2 cellular contexts compared by ENCODE assay signal in genomic region chr3:42130007-42130328, GRCh38.
TF ChIP-seq lines count a peak whose summit lies in the region.

No MANE protein-coding gene starts in this region.

TF ChIP-seq in A549, 52 proteins besides CTCF, POLR2A, EP300 and RAD21:
- no peak for TF ChIP-seq HOXA7 (CRISPR knock-in tag; IDR thresholded peaks at IDR 0.05)
- TF ChIP-seq HOXB13 (CRISPR knock-in tag; IDR thresholded peaks at IDR 0.05; ENCODE audit: low read depth) = no peak
- no peak for TF ChIP-seq NR3C1 (IDR thresholded peaks at IDR 0.05)
- TF ChIP-seq JUN (IDR thresholded peaks at IDR 0.05) = no peak
- no peak for TF ChIP-seq POLR2AphosphoS2 (conservative IDR thresholded peaks at IDR 0.05; ENCODE audit: low read length)
- no peak for TF ChIP-seq MAX (IDR thresholded peaks at IDR 0.05)
- no peak for TF ChIP-seq E2F6 (IDR thresholded peaks at IDR 0.05; ENCODE audit: borderline replicate concordance, low read depth)
- no peak for TF ChIP-seq ESRRA (IDR thresholded peaks at IDR 0.05; ENCODE audit: borderline replicate concordance, low read length)
- TF ChIP-seq MYC (IDR thresholded peaks at IDR 0.05; ENCODE audit: borderline replicate concordance, low read length) = no peak
- TF ChIP-seq HEYL (CRISPR knock-in tag; IDR thresholded peaks at IDR 0.05) = no peak
- TF ChIP-seq HOXB5 (CRISPR knock-in tag; IDR thresholded peaks at IDR 0.05) = no peak

TF ChIP-seq in HCT116, 20 proteins besides CTCF, POLR2A, EP300 and RAD21:
- TF ChIP-seq POLR2AphosphoS5 (IDR thresholded peaks at IDR 0.05; ENCODE audit: low read depth, low read length) = no peak
- TF ChIP-seq ZNF274 (IDR thresholded peaks at IDR 0.05; ENCODE audit: low read depth, low read length) = no peak
- TF ChIP-seq JUND (IDR thresholded peaks at IDR 0.05) = no peak
- no peak for TF ChIP-seq TCF7L2 (IDR thresholded peaks at IDR 0.05; ENCODE audit: borderline replicate concordance, extremely low read depth, insufficient read depth, insufficient read length)
- TF ChIP-seq EZH2 (IDR thresholded peaks at IDR 0.05) = no peak
- TF ChIP-seq MAX (IDR thresholded peaks at IDR 0.05) = no peak
- no peak for TF ChIP-seq EZH2phosphoT487 (IDR thresholded peaks at IDR 0.05; ENCODE audit: borderline replicate concordance)
- no peak for TF ChIP-seq FOSL1 (IDR thresholded peaks at IDR 0.05; ENCODE audit: low read depth)
- no peak for TF ChIP-seq CBX3 (IDR thresholded peaks at IDR 0.05; ENCODE audit: low read depth)
- no peak for TF ChIP-seq CEBPB (IDR thresholded peaks at IDR 0.05; ENCODE audit: low read depth)
- TF ChIP-seq EGR1 (IDR thresholded peaks at IDR 0.05; ENCODE audit: low read depth) = no peak
- no peak for TF ChIP-seq SRF (IDR thresholded peaks at IDR 0.05; ENCODE audit: low read depth)
- no peak for TF ChIP-seq REST (IDR thresholded peaks at IDR 0.05; ENCODE audit: low read depth)
- TF ChIP-seq ZBTB33 (IDR thresholded peaks at IDR 0.05; ENCODE audit: extremely low read depth, insufficient replicate concordance, low read length) = no peak
- no peak for TF ChIP-seq ELF1 (IDR thresholded peaks at IDR 0.05; ENCODE audit: borderline replicate concordance, low read depth)
- TF ChIP-seq ATF3 (IDR thresholded peaks at IDR 0.05) = no peak
- no peak for TF ChIP-seq ZFX (IDR thresholded peaks at IDR 0.05)
- no peak for TF ChIP-seq SP1 (IDR thresholded peaks at IDR 0.05; ENCODE audit: low read depth)
- TF ChIP-seq YY1 (IDR thresholded peaks at IDR 0.05; ENCODE audit: extremely low read depth, insufficient replicate concordance, low read depth, low read length) = no peak
- TF ChIP-seq SIN3A (IDR thresholded peaks at IDR 0.05; ENCODE audit: low read depth) = no peak
